ENCODE assay signal across 28 cellular contexts in the genomic region with DNA sequence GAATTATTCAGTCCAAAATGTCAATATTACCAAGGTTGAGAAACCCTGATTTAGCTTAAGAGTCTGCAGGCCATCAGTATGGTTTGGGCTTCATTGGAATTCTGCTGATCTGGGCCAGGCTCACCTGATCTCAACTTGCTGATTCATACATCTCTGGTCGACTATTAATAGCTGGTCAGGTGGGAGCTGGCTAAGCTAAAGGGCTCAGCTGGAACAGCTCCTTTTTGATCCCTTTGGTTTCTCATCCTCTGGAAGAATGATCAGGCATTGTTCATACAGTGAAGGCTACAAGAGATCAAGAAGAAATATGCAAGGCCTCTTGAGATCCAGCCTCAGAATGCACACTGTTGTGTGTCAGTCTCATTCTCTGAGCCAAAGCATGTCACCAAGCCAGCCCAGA.
A peak's percentile ranks its signal among the peaks of the same experiment; 100 is the strongest.
DNase-seq lines count a peak whose midpoint lies in the region; TF ChIP-seq lines count a peak whose summit lies in the region.
"Had no signal": no experiment of that assay in that cellular context is flagged by ENCODE, and none has a peak within 500 bp of the region (broad histone marks: within the 10 kb centered on the region; RNA-seq: fewer than 3 reads in every experiment).

No MANE protein-coding gene starts in this region.

- TF ChIP-seq CTCF in KMS-11 (conservative IDR thresholded peaks at IDR 0.05; ENCODE audit: low read depth, low read length) = no peak
- no peak for TF ChIP-seq CTCF in epithelial cell of proximal tubule (conservative IDR thresholded peaks at IDR 0.05; ENCODE audit: low read depth, low read length)
- TF ChIP-seq CTCF in parathyroid adenoma (IDR thresholded peaks at IDR 0.05) = no peak

- H3K79me2 ChIP-seq in KMS-11 (ENCODE audit: insufficient read depth, low read depth) = no peaks in the 10 kb centered on the region
- H3K79me2 ChIP-seq in parathyroid adenoma = no peaks in the 10 kb centered on the region

- no peaks in the 10 kb centered on the region for H3K27me3 ChIP-seq in KMS-11 (ENCODE audit: insufficient read depth, low read depth)
- H3K27me3 ChIP-seq in parathyroid adenoma (ENCODE audit: control insufficient read depth, insufficient read depth, low read length) = no peaks in the 10 kb centered on the region
- H3K27me3 ChIP-seq: dorsolateral prefrontal cortex had no signal

- H3K4me2 ChIP-seq in KMS-11 (peak overlapping the region; percentile 13; the same call in 1 of the 2 replicates), parathyroid adenoma (ENCODE audit: low read length) (no peak overlapping the region)
- H3K4me2 ChIP-seq: A549, smooth muscle cell had no signal

- H3K27ac ChIP-seq in KMS-11 = no peak overlapping the region
- H3K27ac ChIP-seq in parathyroid adenoma = no peak overlapping the region
- H3K27ac ChIP-seq: A549, dorsolateral prefrontal cortex, lower lobe of right lung had no signal

- H3K36me3 ChIP-seq in KMS-11 (ENCODE audit: insufficient read depth) (no peaks in the 10 kb centered on the region), parathyroid adenoma (ENCODE audit: control insufficient read depth, insufficient read depth, low read length) (no peaks in the 10 kb centered on the region)
- H3K36me3 ChIP-seq: lower lobe of right lung had no signal

- intact Hi-C loops in activated naive CD4-positive, alpha-beta T cell treated with anti-CD3 and anti-CD28 coated beads for 36 hours (cut with micrococcal nuclease) = no loop called here

- H3K9me3 ChIP-seq in parathyroid adenoma (ENCODE audit: control insufficient read depth, low read length) = no peaks in the 10 kb centered on the region
- H3K9me3 ChIP-seq: A549, lower lobe of right lung had no signal

- H3K27ac Mint-ChIP-seq in activated naive CD4-positive, alpha-beta T cell treated with anti-CD3 and anti-CD28 coated beads for 36 hours = no peak overlapping the region
- H3K27ac Mint-ChIP-seq: activated CD8-positive, alpha-beta T cell treated with anti-CD3 and anti-CD28 coated beads for 36 hours; activated naive CD8-positive, alpha-beta T cell treated with anti-CD3 and anti-CD28 coated beads for 36 hours; B cell; CD8-positive, alpha-beta T cell; H9; stimulated activated naive CD8-positive, alpha-beta T cell treated with anti-CD3 and anti-CD28 coated beads, Interleukin-15, amount 100 ng/mL, for 72 hours had no signal

- no peaks in the 10 kb centered on the region for H3K36me3 Mint-ChIP-seq in activated naive CD4-positive, alpha-beta T cell treated with anti-CD3 and anti-CD28 coated beads for 36 hours (ENCODE audit: low read depth)
- H3K36me3 Mint-ChIP-seq: activated naive CD8-positive, alpha-beta T cell treated with anti-CD3 and anti-CD28 coated beads for 36 hours; CD8-positive, alpha-beta T cell had no signal

- peak; percentile 37 for DNase-seq in A172 (ENCODE audit: low spot score)
- peak; percentile 86 for DNase-seq in epithelial cell of proximal tubule (ENCODE audit: low read depth)
- no peak for DNase-seq in activated T-cell treated with anti-CD3 and anti-CD28 coated beads for 4 hours
- no peak for DNase-seq in activated naive CD4-positive, alpha-beta T cell treated with anti-CD3 and anti-CD28 coated beads for 36 hours
- no peak for DNase-seq in NCI-H1092 treated with DMSO at 0.1 percent for 48 hours (lab: John Stamatoyannopoulos, UW)
- no peak for DNase-seq in dedifferentiated amniotic fluid mesenchymal stem cell (ENCODE audit: extremely low spot score)
- DNase-seq: activated CD8-positive, alpha-beta T cell treated with anti-CD3 and anti-CD28 coated beads for 36 hours; activated effector memory CD4-positive, alpha-beta T cell treated with Interleukin-2 at 50 U/mL for 16 hours; activated naive CD8-positive, alpha-beta T cell treated with anti-CD3 and anti-CD28 coated beads for 36 hours; CD8-positive, alpha-beta T cell; dorsolateral prefrontal cortex; H9; head of caudate nucleus; kidney; lower lobe of right lung; NCI-H1436 treated with DMSO at 0.1 percent for 48 hours; NCI-H2107; NCI-H446 treated with DMSO at 0.1 percent for 48 hours; NCI-H82; stimulated activated CD4-positive, alpha-beta T cell treated with anti-CD3 and anti-CD28 coated beads, Interleukin-1b, Interleukin-23, amount 100 ng/mL, for 48 hours; stimulated activated CD8-positive, alpha-beta memory T cell treated with anti-CD3 and anti-CD28 coated beads, Interleukin-4, amount 100 ng/mL, for 48 hours; stimulated activated naive CD8-positive, alpha-beta T cell treated with anti-CD3 and anti-CD28 coated beads, Interleukin-15, amount 100 ng/mL, for 72 hours had no signal

- H3K4me1 Mint-ChIP-seq in activated naive CD4-positive, alpha-beta T cell treated with anti-CD3 and anti-CD28 coated beads for 36 hours (ENCODE audit: low read depth) = no peaks in the 10 kb centered on the region
- H3K4me1 Mint-ChIP-seq: activated naive CD8-positive, alpha-beta T cell treated with anti-CD3 and anti-CD28 coated beads for 36 hours; B cell; central memory CD8-positive, alpha-beta T cell; H9; stimulated activated naive CD8-positive, alpha-beta T cell treated with anti-CD3 and anti-CD28 coated beads, Interleukin-15, amount 100 ng/mL, for 72 hours had no signal

- no peak overlapping the region for H3K4me3 Mint-ChIP-seq in activated naive CD4-positive, alpha-beta T cell treated with anti-CD3 and anti-CD28 coated beads for 36 hours
- H3K4me3 Mint-ChIP-seq: activated CD8-positive, alpha-beta T cell treated with anti-CD3 and anti-CD28 coated beads for 36 hours; activated naive CD8-positive, alpha-beta T cell treated with anti-CD3 and anti-CD28 coated beads for 36 hours; B cell; CD8-positive, alpha-beta T cell; central memory CD8-positive, alpha-beta T cell; H9; stimulated activated naive CD8-positive, alpha-beta T cell treated with anti-CD3 and anti-CD28 coated beads, Interleukin-15, amount 100 ng/mL, for 72 hours had no signal

- peaks cover 33% of the 10 kb centered on the region for H3K4me1 ChIP-seq in KMS-11 (ENCODE audit: low read depth, poor library complexity, severe bottlenecking)
- peaks cover 6% of the 10 kb centered on the region for H3K4me1 ChIP-seq in parathyroid adenoma
- H3K4me1 ChIP-seq: A549, lower lobe of right lung had no signal

- no peak overlapping the region; the same call in 1 of the 2 replicates for H2AFZ ChIP-seq in KMS-11 (ENCODE audit: low read depth)
- H2AFZ ChIP-seq in parathyroid adenoma = peak overlapping the region; percentile 60

- no peaks in the 10 kb centered on the region for H4K20me1 ChIP-seq in KMS-11 (ENCODE audit: insufficient read depth)

- CTCF ChIA-PET in activated naive CD4-positive, alpha-beta T cell treated with anti-CD3 and anti-CD28 coated beads for 36 hours (lab: Charles Lee) = no interaction called here

- H3K4me3 ChIP-seq in KMS-11 (IDR thresholded peaks at IDR 0.05; ENCODE audit: insufficient read depth, low read depth, low read length) (no peak overlapping the region), epithelial cell of proximal tubule (ENCODE audit: low read depth, low read length) (no peak overlapping the region), parathyroid adenoma (ENCODE audit: low read depth, low read length) (no peak overlapping the region)
- H3K4me3 ChIP-seq: A549, dorsolateral prefrontal cortex, lower lobe of right lung, smooth muscle cell had no signal

- H3K27me3 Mint-ChIP-seq in activated naive CD4-positive, alpha-beta T cell treated with anti-CD3 and anti-CD28 coated beads for 36 hours (ENCODE audit: low read depth) = no peaks in the 10 kb centered on the region
- H3K27me3 Mint-ChIP-seq: activated CD8-positive, alpha-beta T cell treated with anti-CD3 and anti-CD28 coated beads for 36 hours; activated naive CD8-positive, alpha-beta T cell treated with anti-CD3 and anti-CD28 coated beads for 36 hours; B cell; central memory CD8-positive, alpha-beta T cell; stimulated activated naive CD8-positive, alpha-beta T cell treated with anti-CD3 and anti-CD28 coated beads, Interleukin-15, amount 100 ng/mL, for 72 hours had no signal

- peaks cover 7% of the 10 kb centered on the region for H3K9me3 Mint-ChIP-seq in activated naive CD4-positive, alpha-beta T cell treated with anti-CD3 and anti-CD28 coated beads for 36 hours
- H3K9me3 Mint-ChIP-seq: activated CD8-positive, alpha-beta T cell treated with anti-CD3 and anti-CD28 coated beads for 36 hours; activated naive CD8-positive, alpha-beta T cell treated with anti-CD3 and anti-CD28 coated beads for 36 hours; CD8-positive, alpha-beta T cell; central memory CD8-positive, alpha-beta T cell had no signal

- H3K9ac ChIP-seq in KMS-11 = no peak overlapping the region
- H3K9ac ChIP-seq in parathyroid adenoma = no peak overlapping the region

Comparison
In these comparisons a context has a peak if more than half of its experiments do, and no peak if none do; other contexts are left out.
1. DNase-seq: peak in A172 (single experiment) and epithelial cell of proximal tubule (single experiment); none in activated T-cell treated with anti-CD3 and anti-CD28 coated beads for 4 hours (single experiment), activated naive CD4-positive, alpha-beta T cell treated with anti-CD3 and anti-CD28 coated beads for 36 hours (single experiment), NCI-H1092 treated with DMSO at 0.1 percent for 48 hours (single experiment) and dedifferentiated amniotic fluid mesenchymal stem cell (single experiment).